1 cellular context compared by ENCODE assay signal in the genomic region with DNA sequence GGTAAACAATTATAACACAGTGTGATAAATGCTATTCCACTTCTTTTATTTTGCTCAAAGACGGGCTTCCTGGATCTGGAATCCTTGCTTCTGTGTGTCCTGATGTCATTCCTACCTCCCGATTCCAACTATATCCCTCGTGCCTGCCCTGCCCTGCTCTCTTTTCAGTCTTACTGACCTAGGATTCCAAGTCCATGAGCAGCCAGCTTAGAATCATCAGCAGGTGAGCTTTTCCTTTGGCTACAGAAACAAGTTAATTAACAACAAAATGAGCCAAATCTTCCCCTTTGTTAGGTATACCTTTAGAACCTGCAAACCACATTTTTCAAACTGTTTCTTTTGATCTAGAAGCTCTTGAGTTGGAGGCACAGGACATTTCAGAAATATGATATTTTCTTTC.
TF ChIP-seq lines count a peak whose summit lies in the region.

No MANE protein-coding gene starts in this region.

TF ChIP-seq in endothelial cell of umbilical vein, 7 proteins besides CTCF, POLR2A, EP300 and RAD21:
- TF ChIP-seq, protein P1, sequence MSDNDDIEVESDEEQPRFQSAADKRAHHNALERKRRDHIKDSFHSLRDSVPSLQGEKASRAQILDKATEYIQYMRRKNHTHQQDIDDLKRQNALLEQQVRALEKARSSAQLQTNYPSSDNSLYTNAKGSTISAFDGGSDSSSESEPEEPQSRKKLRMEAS (IDR thresholded peaks at IDR 0.05; ENCODE audit: insufficient read depth, insufficient read length), result no peak
- TF ChIP-seq POLR2AphosphoS5 (IDR thresholded peaks at IDR 0.05; ENCODE audit: insufficient read depth, low read depth, low read length), result no peak
- TF ChIP-seq JUN (IDR thresholded peaks at IDR 0.05; ENCODE audit: borderline replicate concordance, insufficient read depth, insufficient read length, low read depth), result no peak
- TF ChIP-seq GATA2 (IDR thresholded peaks at IDR 0.05; ENCODE audit: insufficient read depth, insufficient read length, low read depth, low read length), result no peak
- no peak for TF ChIP-seq FOS (IDR thresholded peaks at IDR 0.05; ENCODE audit: borderline replicate concordance, insufficient read depth, low read length)
- TF ChIP-seq MYC (IDR thresholded peaks at IDR 0.05; ENCODE audit: low read depth, low read length), result no peak
- no peak for TF ChIP-seq EZH2 (IDR thresholded peaks at IDR 0.05; ENCODE audit: borderline replicate concordance, low read depth, low read length, severe bottlenecking)
